In genomic region chr2:201151127-201152074, GRCh38 we compare ENCODE assay signal across 9 cellular contexts. TPM values are rescaled to one million over a fixed set of nuclear protein-coding genes. Genes with fewer than 3 reads are reported as not detected.
A peak's percentile ranks its signal among the peaks of the same experiment; 100 is the strongest.
DNase-seq lines count a peak whose midpoint lies in the region; ATAC-seq and TF ChIP-seq lines count a peak whose summit lies in the region.
"Had no signal": no experiment of that assay in that cellular context is flagged by ENCODE, and none has a peak within 500 bp of the region (broad histone marks: within the 10 kb centered on the region; RNA-seq: fewer than 3 reads in every experiment).

No MANE protein-coding gene starts in this region.

- in situ Hi-C loops in Panc1 (cut with HindIII; ENCODE audit: low pct_unique_long_range_greater_than_20kb, low sequenced_read_pairs): no loop called here

- peak overlapping the region; percentile 88 for H3K27ac Mint-ChIP-seq in activated CD4-positive, alpha-beta T cell treated with anti-CD3 and anti-CD28 coated beads for 36 hours

- H3K27ac ChIP-seq in Panc1 (ENCODE audit: low read length) (no peak overlapping the region), dorsolateral prefrontal cortex (peak overlapping the region in 56 of 59 donors; percentile 9 to 83 (median 60))
- H3K27ac ChIP-seq: C4-2B had no signal

- no peaks in the 10 kb centered on the region for H3K9me3 Mint-ChIP-seq in activated CD4-positive, alpha-beta T cell treated with anti-CD3 and anti-CD28 coated beads for 36 hours (ENCODE audit: low read depth)

- POLR2A ChIA-PET in activated CD4-positive, alpha-beta T cell treated with anti-CD3 and anti-CD28 coated beads for 36 hours (lab: Charles Lee): interaction anchor here (0.6 to 0.7 kb wide), 2 partner anchors 32 to 36 kb away, joined by 3 to 4 read pairs; partner anchors contain the start of gene CFLAR
- POLR2A ChIA-PET in Panc1 (lab: Charles Lee): no interaction called here

- no peak overlapping the region for H3K4me3 Mint-ChIP-seq in activated CD4-positive, alpha-beta T cell treated with anti-CD3 and anti-CD28 coated beads for 36 hours

- peak; percentile 56 for ATAC-seq in activated CD4-positive, alpha-beta T cell treated with anti-CD3 and anti-CD28 coated beads for 36 hours
- ATAC-seq in HG02943 (IDR thresholded peaks at IDR 0.05; ENCODE audit: low read depth, unreplicated experiment): peak; percentile 60
- ATAC-seq in Panc1: peak; percentile 52; the same call in 1 of the 2 replicates

- H3K36me3 Mint-ChIP-seq in activated CD4-positive, alpha-beta T cell treated with anti-CD3 and anti-CD28 coated beads for 36 hours (ENCODE audit: low read depth): peaks cover 74% of the 10 kb centered on the region

- CTCF ChIA-PET in activated CD4-positive, alpha-beta T cell treated with anti-CD3 and anti-CD28 coated beads for 36 hours (lab: Charles Lee): interaction anchor here (1.3 to 1.9 kb wide), 3 partner anchors 9 to 33 kb away, joined by 3 to 7 read pairs (median 5); no protein-coding TSS in a partner anchor
- CTCF ChIA-PET in Panc1 (lab: Charles Lee): no interaction called here

- intact Hi-C loops in activated CD4-positive, alpha-beta T cell treated with anti-CD3 and anti-CD28 coated beads for 36 hours (cut with DNase I, micrococcal nuclease): loop anchor here in 1 of 2 experiments (2.0 kb wide), 1 partner anchor 19 kb away; no protein-coding TSS in a partner anchor
- intact Hi-C loops in Panc1 (cut with micrococcal nuclease; ENCODE audit: unreplicated experiment) (no loop called here), dorsolateral prefrontal cortex (cut with DNase I) (loop anchor here in 1 of 2 donors (10.0 kb wide), 1 partner anchor 187 kb away; the partner anchor contains the start of gene ORC2)

- H3K27me3 Mint-ChIP-seq in activated CD4-positive, alpha-beta T cell treated with anti-CD3 and anti-CD28 coated beads for 36 hours: no peaks in the 10 kb centered on the region

- no peaks in the 10 kb centered on the region for H3K9me3 ChIP-seq in Panc1 (ENCODE audit: control insufficient read depth, insufficient read depth, low read depth, low read length)

- H3K4me1 ChIP-seq in Panc1 (ENCODE audit: control insufficient read depth, insufficient read depth, low read length): peaks cover 9% of the 10 kb centered on the region

- no peak for TF ChIP-seq CTCF in Panc1 (IDR thresholded peaks at IDR 0.05)
- no peak for TF ChIP-seq CTCF in dorsolateral prefrontal cortex (IDR thresholded peaks at IDR 0.05 in 54 of 56, conservative IDR thresholded peaks at IDR 0.05 in 2 of 56; ENCODE audit: low read depth in 1 of 56, partially characterized antibody in 56 of 56)

- H3K27me3 ChIP-seq in Panc1 (ENCODE audit: control insufficient read depth, insufficient read depth, low read length): no peaks in the 10 kb centered on the region
- H3K27me3 ChIP-seq in dorsolateral prefrontal cortex: no peaks in the 10 kb centered on the region

- no peak overlapping the region for H3K4me3 ChIP-seq in Panc1 (ENCODE audit: low read depth in 2 of 2, low read length in 2 of 2)
- no peak overlapping the region for H3K4me3 ChIP-seq in dorsolateral prefrontal cortex

- H3K36me3 ChIP-seq in Panc1 (ENCODE audit: control insufficient read depth, insufficient read depth, low read length): no peaks in the 10 kb centered on the region

- DNase-seq in activated CD4-positive, alpha-beta T cell treated with anti-CD3 and anti-CD28 coated beads for 36 hours: no peak
- no peak for DNase-seq in activated CD4-positive, alpha-beta T cell treated with anti-CD3 and anti-CD28 coated beads for 1 hour
- DNase-seq in Panc1 (ENCODE audit: low read depth, low spot score): peak; percentile 74
- DNase-seq in dorsolateral prefrontal cortex: no peak
- DNase-seq in non-pigmented ciliary epithelial cell (ENCODE audit: low read depth): peak; percentile 79
- no peak for DNase-seq in NCI-H748 (lab: John Stamatoyannopoulos, UW; ENCODE audit: unreplicated experiment)
- no peak for DNase-seq in RPMI8226

- H3K4me1 Mint-ChIP-seq in activated CD4-positive, alpha-beta T cell treated with anti-CD3 and anti-CD28 coated beads for 36 hours: peaks cover 37% of the 10 kb centered on the region

- no TSS peak for BruUV-seq in Panc1 (replicated peaks; lab: Mats Ljungman, UMichigan)

RNA-seq across cellular contexts. Expression of gene CASP10, which starts 31.5 kb away (rescaled TPM):
- total RNA-seq in activated CD4-positive, alpha-beta T cell treated with anti-CD3 and anti-CD28 coated beads for 36 hours: 10 to 100 TPM; 12.2 to 16.8 TPM
- total RNA-seq in Panc1 (2021; ENCODE audit: unreplicated experiment): 0.87 TPM
- 0.11 TPM for polyA plus RNA-seq in Panc1 (2012; ENCODE audit: insufficient read length)
- 1 to 10 TPM; 1.5 to 9.8 (median 4.2) TPM for total RNA-seq in dorsolateral prefrontal cortex

RNA-seq across cellular contexts. Expression of gene CFLAR, which starts 35.4 kb away (rescaled TPM):
- 100 to 1,000 TPM; 255 to 270 TPM for total RNA-seq in activated CD4-positive, alpha-beta T cell treated with anti-CD3 and anti-CD28 coated beads for 36 hours
- total RNA-seq in Panc1 (2021; ENCODE audit: unreplicated experiment): 46.3 TPM
- polyA plus RNA-seq in Panc1 (2012; ENCODE audit: insufficient read length): 22.2 TPM
- 100 to 1,000 TPM in 9 of 120 experiments, 10 to 100 TPM in 111; 33.1 to 117 (median 66.9) TPM for total RNA-seq in dorsolateral prefrontal cortex

Comparison
In these comparisons a context has a peak if more than half of its experiments do, and no peak if none do; other contexts are left out.
1. DNase-seq: peak in Panc1 (single experiment) and non-pigmented ciliary epithelial cell (single experiment); none in activated CD4-positive, alpha-beta T cell treated with anti-CD3 and anti-CD28 coated beads for 36 hours (single experiment), activated CD4-positive, alpha-beta T cell treated with anti-CD3 and anti-CD28 coated beads for 1 hour (single experiment), dorsolateral prefrontal cortex (0 of 10), NCI-H748 (single experiment) and RPMI8226 (single experiment).
2. Peak in every context shown above with its lines, with median percentiles within 50 percentile points of each other: ATAC-seq.